24 cellular contexts compared by ENCODE assay signal in genomic region chr12:65182012-65182739, GRCh38. TPM values are rescaled to one million over a fixed set of nuclear protein-coding genes. Genes with fewer than 3 reads are reported as not detected.
DNase-seq lines count a peak whose midpoint lies in the region; ATAC-seq and TF ChIP-seq lines count a peak whose summit lies in the region.
"Had no signal": no experiment of that assay in that cellular context is flagged by ENCODE, and none has a peak within 500 bp of the region (broad histone marks: within the 10 kb centered on the region; RNA-seq: fewer than 3 reads in every experiment).

No MANE protein-coding gene starts in this region.

- H3K27me3 Mint-ChIP-seq in memory B cell: no peaks in the 10 kb centered on the region
- H3K27me3 Mint-ChIP-seq: activated B cell treated with CpG ODN at 0.5 μM for 24 hours; activated naive CD8-positive, alpha-beta T cell; activated T-helper 17 cell treated with anti-CD3 and anti-CD28 coated beads, Interleukin-2, amount 50 U/mL, for 72 hours; stimulated activated naive CD8-positive, alpha-beta T cell treated with anti-CD3 and anti-CD28 coated beads, Interleukin-15, Interleukin-2, amounts not matched to agents 100 ng/mL and 50 ng/mL, for 24 hours had no signal

- intact Hi-C loops in left ventricle myocardium superior (cut with micrococcal nuclease): no loop called here
- intact Hi-C loops in dorsolateral prefrontal cortex (cut with DNase I): no loop called here

- H3K9ac ChIP-seq in KMS-11: no peak overlapping the region

- H3K4me3 Mint-ChIP-seq in memory B cell: no peak overlapping the region
- H3K4me3 Mint-ChIP-seq: activated B cell treated with CpG ODN at 0.5 μM for 24 hours; activated naive CD8-positive, alpha-beta T cell; activated T-helper 17 cell treated with anti-CD3 and anti-CD28 coated beads, Interleukin-2, amount 50 U/mL, for 72 hours; stimulated activated naive CD8-positive, alpha-beta T cell treated with anti-CD3 and anti-CD28 coated beads, Interleukin-15, Interleukin-2, amounts not matched to agents 100 ng/mL and 50 ng/mL, for 24 hours had no signal

- peak overlapping the region; percentile 13; the same call in 1 of the 2 replicates for H3K4me2 ChIP-seq in KMS-11

- H3K36me3 Mint-ChIP-seq in memory B cell: peaks cover 4% of the 10 kb centered on the region

- H3K27ac ChIP-seq in KMS-11 (no peak overlapping the region), VCaP (peak overlapping the region; percentile 65), foreskin keratinocyte (no peak overlapping the region), dorsolateral prefrontal cortex (no peak overlapping the region)
- H3K27ac ChIP-seq: thyroid gland had no signal

- ATAC-seq in memory B cell (ENCODE audit: low read depth): no peak
- no peak for ATAC-seq in foreskin keratinocyte
- ATAC-seq in left ventricle myocardium superior: no peak
- ATAC-seq: activated T-helper 17 cell treated with anti-CD3 and anti-CD28 coated beads, Interleukin-2, amount 50 U/mL, for 72 hours had no signal

- no peak overlapping the region for H2AFZ ChIP-seq in KMS-11 (ENCODE audit: low read depth)

- H4K20me1 ChIP-seq in KMS-11 (ENCODE audit: insufficient read depth): peaks cover 7% of the 10 kb centered on the region; the same call in 1 of the 2 replicates

- H3K27ac Mint-ChIP-seq in memory B cell: peak overlapping the region; percentile 35
- H3K27ac Mint-ChIP-seq: activated B cell treated with CpG ODN at 0.5 μM for 24 hours; activated T-helper 17 cell treated with anti-CD3 and anti-CD28 coated beads, Interleukin-2, amount 50 U/mL, for 72 hours; stimulated activated naive CD8-positive, alpha-beta T cell treated with anti-CD3 and anti-CD28 coated beads, Interleukin-15, Interleukin-2, amounts not matched to agents 100 ng/mL and 50 ng/mL, for 24 hours had no signal

- H3K4me1 ChIP-seq in KMS-11 (ENCODE audit: low read depth, poor library complexity, severe bottlenecking): peaks cover 68% of the 10 kb centered on the region
- H3K4me1 ChIP-seq in foreskin keratinocyte: no peaks in the 10 kb centered on the region
- H3K4me1 ChIP-seq: thyroid gland had no signal

- peak; percentile 24 for DNase-seq in GF-D8 (lab: John Stamatoyannopoulos, UW)
- DNase-seq in memory B cell (ENCODE audit: low spot score in 2 of 2): no peak
- DNase-seq in stimulated activated naive CD4-positive, alpha-beta T cell (lab: John Stamatoyannopoulos, UW): no peak
- DNase-seq in foreskin keratinocyte: no peak
- DNase-seq in left ventricle myocardium superior: no peak
- no peak for DNase-seq in dorsolateral prefrontal cortex
- DNase-seq: ACHN; activated B cell treated with CpG ODN at 0.5 μM for 24 hours; activated CD4-positive, alpha-beta T cell treated with anti-CD3 and anti-CD28 coated beads, Interleukin-2, amount 50 U/mL, for 4 hours; C1 segment of cervical spinal cord; central memory CD4-positive, alpha-beta T cell; dermis blood vessel endothelial cell; glutamatergic neuron; mesenchymal stem cell; NCI-H1694 treated with DMSO at 0.1 percent for 48 hours; NCI-H526 treated with DMSO at 0.1 percent for 48 hours; stimulated activated CD4-positive, alpha-beta T cell treated with anti-CD3 and anti-CD28 coated beads, Interleukin-12 subunit alpha, Interleukin-12 subunit beta, amount 100 ng/mL, for 4 hours; thyroid gland had no signal

- H3K79me2 ChIP-seq in KMS-11 (ENCODE audit: insufficient read depth, low read depth): peaks cover 86% of the 10 kb centered on the region

- no peak overlapping the region for H3K4me3 ChIP-seq in KMS-11 (IDR thresholded peaks at IDR 0.05; ENCODE audit: insufficient read depth, low read depth, low read length)
- H3K4me3 ChIP-seq in dorsolateral prefrontal cortex: no peak overlapping the region
- H3K4me3 ChIP-seq: right atrium auricular region, thyroid gland had no signal

- H3K27me3 ChIP-seq in KMS-11 (ENCODE audit: insufficient read depth, low read depth) (no peaks in the 10 kb centered on the region), foreskin keratinocyte (no peaks in the 10 kb centered on the region), dorsolateral prefrontal cortex (no peaks in the 10 kb centered on the region)
- H3K27me3 ChIP-seq: right atrium auricular region, thyroid gland had no signal

- H3K36me3 ChIP-seq in KMS-11 (ENCODE audit: insufficient read depth): peaks cover 4% of the 10 kb centered on the region; the same call in 1 of the 2 replicates
- H3K36me3 ChIP-seq: right atrium auricular region, thyroid gland had no signal

- peaks cover 33% of the 10 kb centered on the region for H3K4me1 Mint-ChIP-seq in memory B cell

- no peaks in the 10 kb centered on the region for H3K9me3 Mint-ChIP-seq in memory B cell
- H3K9me3 Mint-ChIP-seq: activated B cell treated with CpG ODN at 0.5 μM for 24 hours; activated T-helper 17 cell treated with anti-CD3 and anti-CD28 coated beads, Interleukin-2, amount 50 U/mL, for 72 hours; stimulated activated naive CD8-positive, alpha-beta T cell treated with anti-CD3 and anti-CD28 coated beads, Interleukin-15, Interleukin-2, amounts not matched to agents 100 ng/mL and 50 ng/mL, for 24 hours had no signal

- TF ChIP-seq CTCF in KMS-11 (conservative IDR thresholded peaks at IDR 0.05; ENCODE audit: low read depth, low read length) (no peak), VCaP (conservative IDR thresholded peaks at IDR 0.05) (no peak), foreskin keratinocyte (conservative IDR thresholded peaks at IDR 0.05) (no peak), dorsolateral prefrontal cortex (IDR thresholded peaks at IDR 0.05 in 54 of 56, conservative IDR thresholded peaks at IDR 0.05 in 2 of 56; ENCODE audit: low read depth in 1 of 56, partially characterized antibody in 56 of 56) (no peak)

RNA-seq across cellular contexts. Expression of gene LEMD3, which starts 12.8 kb away (rescaled TPM):
- total RNA-seq in foreskin keratinocyte (22.8 and 23.6 TPM in 2 replicates), left ventricle myocardium superior (16.8 TPM), dorsolateral prefrontal cortex (10 to 100 TPM; 28.3 to 49.9 (median 37.3) TPM)
- polyA plus RNA-seq in foreskin keratinocyte: 4.2 and 4.7 TPM in 2 replicates
